In the genomic region with DNA sequence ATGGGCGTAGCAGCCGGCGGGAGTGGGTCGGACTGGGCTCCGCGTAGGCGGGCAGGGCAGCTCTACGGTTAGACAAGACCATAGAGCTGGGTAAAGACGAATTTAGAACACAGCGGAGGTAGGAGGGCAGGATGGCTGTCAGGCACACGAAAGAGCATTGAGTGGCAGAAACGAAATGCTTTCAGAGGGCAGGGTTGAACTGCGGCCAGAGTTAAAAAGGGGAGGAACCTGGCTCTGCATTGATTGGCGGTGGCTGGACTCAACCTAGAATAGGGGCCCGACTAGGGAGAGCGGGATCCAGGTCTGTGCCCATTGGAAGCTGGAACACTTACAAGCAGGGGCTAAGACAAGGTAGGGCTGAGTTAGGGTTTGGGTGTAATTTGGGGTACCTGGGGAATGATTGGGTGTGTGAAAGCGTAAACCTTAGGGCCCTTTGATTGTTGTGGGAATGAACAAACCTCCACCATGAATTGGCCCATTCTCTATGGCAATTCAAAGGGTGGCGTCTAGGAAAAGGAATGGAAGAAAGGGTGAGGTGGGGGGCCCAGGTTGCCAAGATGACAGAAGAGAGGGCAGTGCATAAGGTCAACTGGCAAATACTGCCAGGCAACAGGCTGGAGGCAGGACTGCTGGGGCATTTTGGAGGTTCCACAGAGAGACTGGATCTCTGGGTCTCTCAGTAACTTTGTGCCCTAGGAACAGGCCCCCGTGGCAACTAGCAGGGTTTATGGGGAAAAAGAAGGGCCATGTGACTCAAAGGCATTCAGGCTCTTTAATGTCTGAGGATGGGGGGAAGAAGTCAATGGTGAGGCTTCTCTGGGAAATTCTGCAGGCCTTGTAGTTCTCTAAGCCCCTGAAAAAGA, we compare ENCODE assay signal across 1 cellular context.
TF ChIP-seq lines count a peak whose summit lies in the region.

No MANE protein-coding gene starts in this region.

TF ChIP-seq in endothelial cell of umbilical vein, 7 proteins besides CTCF, POLR2A, EP300 and RAD21:
- TF ChIP-seq, protein P1, sequence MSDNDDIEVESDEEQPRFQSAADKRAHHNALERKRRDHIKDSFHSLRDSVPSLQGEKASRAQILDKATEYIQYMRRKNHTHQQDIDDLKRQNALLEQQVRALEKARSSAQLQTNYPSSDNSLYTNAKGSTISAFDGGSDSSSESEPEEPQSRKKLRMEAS (IDR thresholded peaks at IDR 0.05; ENCODE audit: insufficient read depth, insufficient read length), result no peak
- TF ChIP-seq FOS (IDR thresholded peaks at IDR 0.05; ENCODE audit: borderline replicate concordance, insufficient read depth, low read length), result no peak
- no peak for TF ChIP-seq EZH2 (IDR thresholded peaks at IDR 0.05; ENCODE audit: borderline replicate concordance, low read depth, low read length, severe bottlenecking)
- TF ChIP-seq JUN (IDR thresholded peaks at IDR 0.05; ENCODE audit: borderline replicate concordance, insufficient read depth, insufficient read length, low read depth), result no peak
- TF ChIP-seq MYC (IDR thresholded peaks at IDR 0.05; ENCODE audit: low read depth, low read length), result no peak
- no peak for TF ChIP-seq GATA2 (IDR thresholded peaks at IDR 0.05; ENCODE audit: insufficient read depth, insufficient read length, low read depth, low read length)
- TF ChIP-seq POLR2AphosphoS5 (IDR thresholded peaks at IDR 0.05; ENCODE audit: insufficient read depth, low read depth, low read length), result no peak
